Comparison of ENCODE assay signal across 27 cellular contexts in the genomic region with DNA sequence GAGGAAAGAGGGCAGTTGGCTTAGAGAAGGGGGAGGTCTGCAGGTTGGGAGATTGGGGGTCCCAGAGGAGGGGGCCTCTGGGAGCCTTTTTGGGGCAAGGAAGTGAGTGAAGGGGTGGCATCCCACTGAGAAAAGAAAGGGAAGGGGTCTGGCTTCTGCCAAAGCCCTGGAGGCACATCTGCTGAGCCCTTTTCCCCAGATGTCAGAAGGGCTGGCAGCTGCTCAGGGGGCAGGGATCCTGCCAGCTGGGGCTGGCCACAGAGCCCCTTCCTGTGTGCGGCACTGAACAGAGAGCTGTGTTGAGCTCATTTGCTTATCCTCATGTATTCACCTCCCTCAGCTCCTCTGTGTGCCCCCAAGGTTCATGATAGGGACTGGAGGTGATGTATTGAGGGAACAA. TPM values are rescaled to one million over a fixed set of nuclear protein-coding genes. Genes with fewer than 3 reads are reported as not detected.
"Had no signal": no experiment of that assay in that cellular context is flagged by ENCODE, and none has a peak within 500 bp of the region (broad histone marks: within the 10 kb centered on the region; RNA-seq: fewer than 3 reads in every experiment).

No MANE protein-coding gene starts in this region.

- H3K36me3 ChIP-seq: cardiac muscle cell, left lung, lower lobe of right lung, sigmoid colon, stomach, tibial nerve had no signal

- H3K27me3 ChIP-seq: cardiac muscle cell, foreskin keratinocyte, left lung, sigmoid colon, stomach, tibial nerve had no signal

- H3K36me3 Mint-ChIP-seq: activated naive CD8-positive, alpha-beta T cell; brain; naive thymus-derived CD8-positive, alpha-beta T cell; stimulated activated memory B cell treated with anti-CD40 and anti-IgM and Interleukin-4, amounts not matched to agents 10 μg/mL and 1 μg/mL and 100 μg/mL, for 72 hours had no signal

- DNase-seq: activated B cell treated with CpG ODN at 0.5 μM for 24 hours; activated CD4-positive, alpha-beta T cell treated with anti-CD3 and anti-CD28 coated beads, Interleukin-2, amount 50 U/mL, for 1 hour; activated naive CD4-positive, alpha-beta T cell treated with Interleukin-2 at 50 U/mL for 16 hours; activated T-cell treated with anti-CD3 and anti-CD28 coated beads for 4 hours; activated T-cell treated with anti-CD3 and anti-CD28 coated beads, Interleukin-2, amount 50 U/mL, for 72 hours; aorta; cerebellar nuclear complex; dorsolateral prefrontal cortex; effector memory CD8-positive, alpha-beta T cell; foreskin keratinocyte; left lung; lower lobe of right lung; mesenchymal stem cell; naive thymus-derived CD8-positive, alpha-beta T cell; sigmoid colon; small intestine; stimulated activated CD4-positive, alpha-beta T cell treated with anti-CD3 and anti-CD28 coated beads, Interleukin-4, amount 100 ng/mL, for 24 hours; stomach; T-helper 1 cell had no signal

- H3K4me1 ChIP-seq: foreskin keratinocyte, left lung, lower lobe of right lung had no signal

- H3K27me3 Mint-ChIP-seq: activated B cell treated with CpG ODN at 0.5 μM for 24 hours; activated naive CD8-positive, alpha-beta T cell had no signal

- H3K9me3 Mint-ChIP-seq: activated T-cell treated with anti-CD3 and anti-CD28 coated beads, Interleukin-2, amount 50 U/mL, for 72 hours; effector memory CD8-positive, alpha-beta T cell; stimulated activated memory B cell treated with anti-CD40 and anti-IgM and Interleukin-4, amounts not matched to agents 10 μg/mL and 1 μg/mL and 100 μg/mL, for 72 hours; T-helper 2 cell treated with Interferon-gamma antibody and Interleukin-4, amounts not matched to agents 5 μg/mL and 100 μg/mL, for 36 hours had no signal

- H3K4me3 ChIP-seq: cardiac muscle cell, coronary artery, dorsolateral prefrontal cortex, left lung, lower lobe of right lung, sigmoid colon, stomach, tibial nerve had no signal

- H3K9me3 ChIP-seq: left lung, lower lobe of right lung, sigmoid colon, stomach, tibial nerve had no signal

- H3K4me1 Mint-ChIP-seq: activated B cell treated with CpG ODN at 0.5 μM for 24 hours; naive thymus-derived CD8-positive, alpha-beta T cell; stimulated activated memory B cell treated with anti-CD40 and anti-IgM and Interleukin-4, amounts not matched to agents 10 μg/mL and 1 μg/mL and 100 μg/mL, for 72 hours had no signal

- H3K27ac Mint-ChIP-seq: activated B cell treated with CpG ODN at 0.5 μM for 24 hours; activated naive CD8-positive, alpha-beta T cell; activated T-cell treated with anti-CD3 and anti-CD28 coated beads, Interleukin-2, amount 50 U/mL, for 72 hours; effector memory CD8-positive, alpha-beta T cell; naive thymus-derived CD8-positive, alpha-beta T cell; progenitor cell of endocrine pancreas; stimulated activated memory B cell treated with anti-CD40 and anti-IgM and Interleukin-4, amounts not matched to agents 10 μg/mL and 1 μg/mL and 100 μg/mL, for 72 hours; T-helper 2 cell treated with Interferon-gamma antibody and Interleukin-4, amounts not matched to agents 5 μg/mL and 100 μg/mL, for 36 hours had no signal

- H3K4me3 Mint-ChIP-seq: activated B cell treated with CpG ODN at 0.5 μM for 24 hours; activated naive CD8-positive, alpha-beta T cell; activated T-cell treated with anti-CD3 and anti-CD28 coated beads, Interleukin-2, amount 50 U/mL, for 72 hours; effector memory CD8-positive, alpha-beta T cell; naive thymus-derived CD8-positive, alpha-beta T cell; stimulated activated memory B cell treated with anti-CD40 and anti-IgM and Interleukin-4, amounts not matched to agents 10 μg/mL and 1 μg/mL and 100 μg/mL, for 72 hours; T-helper 2 cell treated with Interferon-gamma antibody and Interleukin-4, amounts not matched to agents 5 μg/mL and 100 μg/mL, for 36 hours had no signal

- H3K27ac ChIP-seq: cardiac muscle cell, coronary artery, dorsolateral prefrontal cortex, foreskin keratinocyte, left lung, lower lobe of right lung, tibial nerve had no signal

RNA-seq across cellular contexts. Expression of a gene that starts 54.5 kb away (rescaled TPM):
- total RNA-seq: activated B cell treated with CpG ODN at 0.5 μM for 24 hours; activated T-cell treated with anti-CD3 and anti-CD28 coated beads, Interleukin-2, amount 50 U/mL, for 72 hours; foreskin keratinocyte; naive thymus-derived CD8-positive, alpha-beta T cell had no signal
- polyA plus RNA-seq: foreskin keratinocyte; naive thymus-derived CD8-positive, alpha-beta T cell had no signal
